In genomic region chr22:43179911-43180195, GRCh38 we compare ENCODE assay signal across 24 cellular contexts. TPM values are rescaled to one million over a fixed set of nuclear protein-coding genes. Genes with fewer than 3 reads are reported as not detected.
A peak's percentile ranks its signal among the peaks of the same experiment; 100 is the strongest.
DNase-seq lines count a peak whose midpoint lies in the region; ATAC-seq and FAIRE-seq lines count a peak whose summit lies in the region.
"Had no signal": no experiment of that assay in that cellular context is flagged by ENCODE, and none has a peak within 500 bp of the region (broad histone marks: within the 10 kb centered on the region; RNA-seq: fewer than 3 reads in every experiment).

No MANE protein-coding gene starts in this region.

- no peaks in the 10 kb centered on the region for H3K27me3 ChIP-seq in right cardiac atrium (ENCODE audit: control insufficient read depth, insufficient read depth)
- H3K27me3 ChIP-seq: BE2C; BLaER1 treated with 17β-estradiol and CSF1 and Interleukin-3, amounts not matched to agents 10 nM and 100 nM had no signal

- FAIRE-seq in urothelium cell line (lab: Jason Lieb, UNC) = peak; percentile 32
- FAIRE-seq: A204.1, D721Med, GM12878, GM18507 had no signal

- intact Hi-C loops in activated CD4-positive, alpha-beta T cell treated with anti-CD3 and anti-CD28 coated beads, Interleukin-2, amount 10 ng/mL, durations not matched to agents 24 days and 14 days (cut with micrococcal nuclease) = no loop called here
- intact Hi-C loops in right cardiac atrium (cut with DNase I) = no loop called here
- intact Hi-C loops in Right ventricle myocardium superior (cut with DNase I) = no loop called here

- H3K9me3 Mint-ChIP-seq in activated CD4-positive, alpha-beta T cell treated with anti-CD3 and anti-CD28 coated beads, Interleukin-2, amount 10 ng/mL, durations not matched to agents 7 days and 5 days = no peaks in the 10 kb centered on the region
- no peaks in the 10 kb centered on the region for H3K9me3 Mint-ChIP-seq in activated CD4-positive, alpha-beta T cell treated with anti-CD3 and anti-CD28 coated beads, Interleukin-2, amount 10 ng/mL, durations not matched to agents 24 days and 14 days
- H3K9me3 Mint-ChIP-seq in stimulated activated naive CD8-positive, alpha-beta T cell treated with anti-CD3 and anti-CD28 coated beads, Interleukin-15, amount 100 ng/mL, for 72 hours = no peaks in the 10 kb centered on the region
- H3K9me3 Mint-ChIP-seq: CD4-positive, alpha-beta T cell; CD8-positive, alpha-beta memory T cell; GM23338; H9 had no signal

- no peak for ATAC-seq in right cardiac atrium
- ATAC-seq in Right ventricle myocardium superior (ENCODE audit: poor library complexity) = no peak
- ATAC-seq in stimulated activated naive CD8-positive, alpha-beta T cell treated with anti-CD3 and anti-CD28 coated beads, Interleukin-15, amount 100 ng/mL, for 72 hours = no peak
- ATAC-seq: GM12878, GM23338, HCT116 had no signal

- H3K4me1 Mint-ChIP-seq in activated CD4-positive, alpha-beta T cell treated with anti-CD3 and anti-CD28 coated beads, Interleukin-2, amount 10 ng/mL, durations not matched to agents 7 days and 5 days = peaks cover 18% of the 10 kb centered on the region
- peaks cover 11% of the 10 kb centered on the region for H3K4me1 Mint-ChIP-seq in activated CD4-positive, alpha-beta T cell treated with anti-CD3 and anti-CD28 coated beads, Interleukin-2, amount 10 ng/mL, durations not matched to agents 24 days and 14 days
- peaks cover 36% of the 10 kb centered on the region for H3K4me1 Mint-ChIP-seq in stimulated activated naive CD8-positive, alpha-beta T cell treated with anti-CD3 and anti-CD28 coated beads, Interleukin-15, amount 100 ng/mL, for 72 hours

- 97% methylated on average over 15 of the region's 15 CpGs for WGBS in right cardiac atrium

- CTCF ChIA-PET in activated CD4-positive, alpha-beta T cell treated with anti-CD3 and anti-CD28 coated beads, Interleukin-2, amount 10 ng/mL, durations not matched to agents 7 days and 5 days (lab: Charles Lee) = interaction anchor here (0.9 kb wide), 1 partner anchor 10 kb away, joined by 3 read pairs; no protein-coding TSS in a partner anchor

- no peak overlapping the region for H3K27ac ChIP-seq in right cardiac atrium (ENCODE audit: low read length)
- H3K27ac ChIP-seq: 22Rv1; BLaER1 treated with 17β-estradiol and CSF1 and Interleukin-3, amounts not matched to agents 10 nM and 100 nM had no signal

- H3K9me3 ChIP-seq in right cardiac atrium (ENCODE audit: control insufficient read depth, low read length) = no peaks in the 10 kb centered on the region
- H3K9me3 ChIP-seq: BE2C; BLaER1 treated with 17β-estradiol and CSF1 and Interleukin-3, amounts not matched to agents 10 nM and 100 nM had no signal

- POLR2A ChIA-PET in activated CD4-positive, alpha-beta T cell treated with anti-CD3 and anti-CD28 coated beads, Interleukin-2, amount 10 ng/mL, durations not matched to agents 7 days and 5 days (lab: Charles Lee) = no interaction called here

- peak overlapping the region; percentile 46 for H3K27ac Mint-ChIP-seq in activated CD4-positive, alpha-beta T cell treated with anti-CD3 and anti-CD28 coated beads, Interleukin-2, amount 10 ng/mL, durations not matched to agents 7 days and 5 days
- H3K27ac Mint-ChIP-seq in activated CD4-positive, alpha-beta T cell treated with anti-CD3 and anti-CD28 coated beads, Interleukin-2, amount 10 ng/mL, durations not matched to agents 24 days and 14 days = no peak overlapping the region
- H3K27ac Mint-ChIP-seq in stimulated activated naive CD8-positive, alpha-beta T cell treated with anti-CD3 and anti-CD28 coated beads, Interleukin-15, amount 100 ng/mL, for 72 hours = no peak overlapping the region
- H3K27ac Mint-ChIP-seq: CD4-positive, alpha-beta T cell; GM23338 had no signal

- H3K4me3 ChIP-seq in right cardiac atrium (ENCODE audit: low read length) = no peak overlapping the region
- H3K4me3 ChIP-seq: BLaER1 treated with 17β-estradiol and CSF1 and Interleukin-3, amounts not matched to agents 10 nM and 100 nM; GM12878; GM23338 had no signal

- no peaks in the 10 kb centered on the region for H3K27me3 Mint-ChIP-seq in activated CD4-positive, alpha-beta T cell treated with anti-CD3 and anti-CD28 coated beads, Interleukin-2, amount 10 ng/mL, durations not matched to agents 7 days and 5 days
- H3K27me3 Mint-ChIP-seq in activated CD4-positive, alpha-beta T cell treated with anti-CD3 and anti-CD28 coated beads, Interleukin-2, amount 10 ng/mL, durations not matched to agents 24 days and 14 days = no peaks in the 10 kb centered on the region
- no peaks in the 10 kb centered on the region for H3K27me3 Mint-ChIP-seq in stimulated activated naive CD8-positive, alpha-beta T cell treated with anti-CD3 and anti-CD28 coated beads, Interleukin-15, amount 100 ng/mL, for 72 hours
- H3K27me3 Mint-ChIP-seq: CD4-positive, alpha-beta T cell; CD8-positive, alpha-beta memory T cell had no signal

- H3K4me3 Mint-ChIP-seq in activated CD4-positive, alpha-beta T cell treated with anti-CD3 and anti-CD28 coated beads, Interleukin-2, amount 10 ng/mL, durations not matched to agents 7 days and 5 days = no peak overlapping the region
- no peak overlapping the region for H3K4me3 Mint-ChIP-seq in activated CD4-positive, alpha-beta T cell treated with anti-CD3 and anti-CD28 coated beads, Interleukin-2, amount 10 ng/mL, durations not matched to agents 24 days and 14 days
- H3K4me3 Mint-ChIP-seq in stimulated activated naive CD8-positive, alpha-beta T cell treated with anti-CD3 and anti-CD28 coated beads, Interleukin-15, amount 100 ng/mL, for 72 hours = no peak overlapping the region
- H3K4me3 Mint-ChIP-seq: CD14-positive monocyte; CD4-positive, alpha-beta T cell; CD8-positive, alpha-beta memory T cell; GM23338; H9 had no signal

- no peaks in the 10 kb centered on the region for H3K4me1 ChIP-seq in right cardiac atrium (ENCODE audit: control insufficient read depth, insufficient read depth, low read length)

- no peak for DNase-seq in activated CD4-positive, alpha-beta T cell treated with anti-CD3 and anti-CD28 coated beads, Interleukin-2, amount 10 ng/mL, durations not matched to agents 7 days and 5 days
- no peak for DNase-seq in activated CD4-positive, alpha-beta T cell treated with anti-CD3 and anti-CD28 coated beads, Interleukin-2, amount 10 ng/mL, durations not matched to agents 24 days and 14 days
- DNase-seq in right cardiac atrium (peak in 2 of 3 donors; percentile 11 to 28), Right ventricle myocardium superior (no peak), urothelium cell line (ENCODE audit: low spot score) (no peak)
- no peak for DNase-seq in stimulated activated naive CD8-positive, alpha-beta T cell treated with anti-CD3 and anti-CD28 coated beads, Interleukin-15, amount 100 ng/mL, for 72 hours
- DNase-seq: AML-193; BE2C; CD4-positive, alpha-beta T cell; CD8-positive, alpha-beta memory T cell; DMS 273 treated with DMSO at 0.1 percent for 48 hours; DMS79; EL; GDM1; H9 had no signal

- peaks cover 28% of the 10 kb centered on the region for H3K36me3 Mint-ChIP-seq in activated CD4-positive, alpha-beta T cell treated with anti-CD3 and anti-CD28 coated beads, Interleukin-2, amount 10 ng/mL, durations not matched to agents 7 days and 5 days (ENCODE audit: low read depth)
- peaks cover 48% of the 10 kb centered on the region for H3K36me3 Mint-ChIP-seq in activated CD4-positive, alpha-beta T cell treated with anti-CD3 and anti-CD28 coated beads, Interleukin-2, amount 10 ng/mL, durations not matched to agents 24 days and 14 days (ENCODE audit: low read depth)

RNA-seq across cellular contexts. Expression of gene TTLL12, which starts 7.1 kb away (rescaled TPM):
- 10 to 100 TPM; 42.9 to 44.6 TPM for total RNA-seq in activated CD4-positive, alpha-beta T cell treated with anti-CD3 and anti-CD28 coated beads, Interleukin-2, amount 10 ng/mL, durations not matched to agents 7 days and 5 days
- 118 TPM in 2 replicates for total RNA-seq in activated CD4-positive, alpha-beta T cell treated with anti-CD3 and anti-CD28 coated beads, Interleukin-2, amount 10 ng/mL, durations not matched to agents 24 days and 14 days
- total RNA-seq in right cardiac atrium (10 to 100 TPM in 3 of 4 donors, 1 to 10 TPM in 1; 6.9 to 11.0 (median 10.5) TPM), Right ventricle myocardium superior (11.1 TPM)
- polyA plus RNA-seq in right cardiac atrium = 7.8 TPM

RNA-seq across cellular contexts. Expression of gene TSPO, which starts 28.5 kb away (rescaled TPM):
- total RNA-seq in activated CD4-positive, alpha-beta T cell treated with anti-CD3 and anti-CD28 coated beads, Interleukin-2, amount 10 ng/mL, durations not matched to agents 7 days and 5 days = 100 to 1,000 TPM in 1 of 2 experiments, 10 to 100 TPM in 1; 90.9 to 122 TPM
- total RNA-seq in activated CD4-positive, alpha-beta T cell treated with anti-CD3 and anti-CD28 coated beads, Interleukin-2, amount 10 ng/mL, durations not matched to agents 24 days and 14 days = 126 and 138 TPM in 2 replicates
- 100 to 1,000 TPM in 1 of 4 donors, 10 to 100 TPM in 3; 69.6 to 102 (median 93.0) TPM for total RNA-seq in right cardiac atrium
- polyA plus RNA-seq in right cardiac atrium = 152 TPM
- total RNA-seq in Right ventricle myocardium superior = 126 TPM

RNA-seq across cellular contexts. Expression of gene MCAT, which starts 36.7 kb away (rescaled TPM):
- total RNA-seq in activated CD4-positive, alpha-beta T cell treated with anti-CD3 and anti-CD28 coated beads, Interleukin-2, amount 10 ng/mL, durations not matched to agents 7 days and 5 days = 10 to 100 TPM in 1 of 2 experiments, 1 to 10 TPM in 1; 9.5 to 10.4 TPM
- 20.9 and 24.3 TPM in 2 replicates for total RNA-seq in activated CD4-positive, alpha-beta T cell treated with anti-CD3 and anti-CD28 coated beads, Interleukin-2, amount 10 ng/mL, durations not matched to agents 24 days and 14 days
- total RNA-seq in right cardiac atrium (10 to 100 TPM; 12.5 to 13.8 (median 13.6) TPM), Right ventricle myocardium superior (16.9 TPM)
- polyA plus RNA-seq in right cardiac atrium = 14.5 TPM

Comparison
In these comparisons a context has a peak if more than half of its experiments do, and no peak if none do; other contexts are left out.
1. DNase-seq: peak in right cardiac atrium (2 of 3); none in activated CD4-positive, alpha-beta T cell treated with anti-CD3 and anti-CD28 coated beads, Interleukin-2, amount 10 ng/mL, durations not matched to agents 7 days and 5 days (single experiment), activated CD4-positive, alpha-beta T cell treated with anti-CD3 and anti-CD28 coated beads, Interleukin-2, amount 10 ng/mL, durations not matched to agents 24 days and 14 days (single experiment), Right ventricle myocardium superior (single experiment), urothelium cell line (single experiment) and stimulated activated naive CD8-positive, alpha-beta T cell treated with anti-CD3 and anti-CD28 coated beads, Interleukin-15, amount 100 ng/mL, for 72 hours (0 of 2).